8 cellular contexts compared by ENCODE assay signal in genomic region chr21:30434033-30434631, GRCh38. TPM values are rescaled to one million over a fixed set of nuclear protein-coding genes. Genes with fewer than 3 reads are reported as not detected.
DNase-seq lines count a peak whose midpoint lies in the region; TF ChIP-seq lines count a peak whose summit lies in the region.

No MANE protein-coding gene starts in this region.

- no peak overlapping the region for H3K27ac ChIP-seq in HEK293 (ENCODE audit: extremely low read depth, low read depth, low read length)
- H3K27ac ChIP-seq in brain microvascular endothelial cell, result no peak overlapping the region
- H3K27ac ChIP-seq in ovary, result no peak overlapping the region

- POLR2A ChIA-PET in HEK293 (lab: Yijun Ruan, JAX), result no interaction called here

- CTCF ChIA-PET in HEK293 (lab: Yijun Ruan, JAX), result interaction anchor here (0.6 to 2.2 kb wide), 24 partner anchors 9 to 736 kb away, joined by 3 to 12 read pairs (median 4); partner anchors contain the start of gene KRTAP27-1

- TF ChIP-seq EP300 in ovary (IDR thresholded peaks at IDR 0.05), result no peak

- H3K36me3 ChIP-seq in HEK293 (ENCODE audit: control insufficient read depth in 2 of 2, insufficient read depth in 1 of 2, low read length in 2 of 2) (no peaks in the 10 kb centered on the region), brain microvascular endothelial cell (replicated peaks) (no peaks in the 10 kb centered on the region), ovary (no peaks in the 10 kb centered on the region)

- H3K4me3 ChIP-seq in HEK293 (ENCODE audit: low read depth, low read length) (no peak overlapping the region), brain microvascular endothelial cell (ENCODE audit: low read depth, low read length) (no peak overlapping the region), ovary (no peak overlapping the region)

- in situ Hi-C loops in brain microvascular endothelial cell (cut with HindIII; ENCODE audit: low pct_ligation_motif_present, low sequenced_read_pairs), result no loop called here

- DNase-seq in Daoy (ENCODE audit: low read depth) (peak; percentile 61), NCI-H82 (lab: John Stamatoyannopoulos, UW) (peak; percentile 68), brain microvascular endothelial cell (peak; percentile 20), medulla oblongata (ENCODE audit: extremely low spot score) (peak; percentile 15), ovary (no peak), Ammon's horn (ENCODE audit: low spot score) (no peak)
- DNase-seq in stimulated activated naive CD4-positive, alpha-beta T cell (lab: John Stamatoyannopoulos, UW), result no peak

- WGBS in ovary, 3 donors, result 23 to 30% (median 29%) methylated on average over 10 of the region's 10 CpGs

- H3K9me3 ChIP-seq in HEK293 (ENCODE audit: control insufficient read depth, insufficient read depth, low read depth, low read length) (no peaks in the 10 kb centered on the region), ovary (no peaks in the 10 kb centered on the region)

- H3K4me1 ChIP-seq in HEK293 (ENCODE audit: control insufficient read depth, insufficient read depth, low read length) (no peaks in the 10 kb centered on the region), ovary (ENCODE audit: insufficient read depth) (no peaks in the 10 kb centered on the region)

- intact Hi-C loops in ovary (cut with DNase I), result no loop called here

- TF ChIP-seq CTCF in HEK293 (tag by site-specific recombination; IDR thresholded peaks at IDR 0.05) (no peak), brain microvascular endothelial cell (IDR thresholded peaks at IDR 0.05; ENCODE audit: low read depth, low read length, missing control alignments) (peak; percentile 76), ovary (IDR thresholded peaks at IDR 0.05) (no peak)

- TF ChIP-seq POLR2A in ovary (IDR thresholded peaks at IDR 0.05), result no peak

- H3K27me3 ChIP-seq in brain microvascular endothelial cell (replicated peaks) (no peaks in the 10 kb centered on the region), ovary (no peaks in the 10 kb centered on the region)

TF ChIP-seq in HEK293, 187 proteins besides CTCF, POLR2A, EP300 and RAD21:
- no peak for TF ChIP-seq ZNF140 (tag by site-specific recombination; IDR thresholded peaks at IDR 0.05)
- peak; percentile 25; the same call in 1 of the 2 replicates for TF ChIP-seq ZNF654 (tag by site-specific recombination; IDR thresholded peaks at IDR 0.05; ENCODE audit: low read depth)
- TF ChIP-seq SALL2 (tag by site-specific recombination; IDR thresholded peaks at IDR 0.05; ENCODE audit: borderline replicate concordance), result no peak
- no peak for TF ChIP-seq ZNF701 (tag by site-specific recombination; IDR thresholded peaks at IDR 0.05)
- no peak for TF ChIP-seq ZSCAN30 (tag by site-specific recombination; IDR thresholded peaks at IDR 0.05)
- TF ChIP-seq ZNF488 (tag by site-specific recombination; IDR thresholded peaks at IDR 0.05), result no peak
- no peak for TF ChIP-seq MYNN (tag by site-specific recombination; IDR thresholded peaks at IDR 0.05; ENCODE audit: borderline replicate concordance)

RNA-seq across cellular contexts. Expression of gene KRTAP13-4, which starts 4.1 kb away (rescaled TPM):
- total RNA-seq in Daoy (2014; rRNA removed; shearing (Covaris generic)), result not detected in 2 replicates
- not detected for total RNA-seq in ovary
- polyA plus RNA-seq in ovary, result not detected

RNA-seq across cellular contexts. Expression of gene KRTAP15-1, which starts 5.9 kb away (rescaled TPM):
- not detected in 2 replicates for total RNA-seq in Daoy (2014; rRNA removed; shearing (Covaris generic))
- not detected for total RNA-seq in ovary
- polyA plus RNA-seq in ovary, result not detected

RNA-seq across cellular contexts. Expression of gene KRTAP13-3, which starts 8.4 kb away (rescaled TPM):
- not detected in 2 replicates for total RNA-seq in Daoy (2014; rRNA removed; shearing (Covaris generic))
- total RNA-seq in ovary, result not detected
- polyA plus RNA-seq in ovary, result not detected

RNA-seq across cellular contexts. Expression of gene KRTAP13-1, which starts 38.3 kb away (rescaled TPM):
- total RNA-seq in Daoy (2014; rRNA removed; shearing (Covaris generic)), result not detected in 2 replicates
- total RNA-seq in ovary, result not detected
- not detected for polyA plus RNA-seq in ovary

RNA-seq across cellular contexts. Expression of gene KRTAP19-1, which starts 46.0 kb away (rescaled TPM):
- not detected in 2 replicates for total RNA-seq in Daoy (2014; rRNA removed; shearing (Covaris generic))
- not detected for total RNA-seq in ovary
- not detected for polyA plus RNA-seq in ovary

Comparison
In these comparisons a context has a peak if more than half of its experiments do, and no peak if none do; other contexts are left out.
1. DNase-seq: peak in Daoy (single experiment), NCI-H82 (single experiment), brain microvascular endothelial cell (single experiment) and medulla oblongata (single experiment); none in stimulated activated naive CD4-positive, alpha-beta T cell (0 of 6), ovary (0 of 5) and Ammon's horn (single experiment).